14 cellular contexts compared by ENCODE assay signal in genomic region chr3:162295323-162295983, GRCh38.
DNase-seq lines count a peak whose midpoint lies in the region; ATAC-seq, FAIRE-seq and TF ChIP-seq lines count a peak whose summit lies in the region.
"Had no signal": no experiment of that assay in that cellular context is flagged by ENCODE, and none has a peak within 500 bp of the region (broad histone marks: within the 10 kb centered on the region; RNA-seq: fewer than 3 reads in every experiment).

No MANE protein-coding gene starts in this region.

- H2AK5ac ChIP-seq in neuronal stem cell (ENCODE audit: low read depth, low read length), result no peak overlapping the region

- FAIRE-seq in endothelial cell of umbilical vein (lab: Jason Lieb, UNC), result peak; percentile 46

- H3K27ac Mint-ChIP-seq in Caco-2 (ENCODE audit: unreplicated experiment), result peak overlapping the region; percentile 28
- H3K27ac Mint-ChIP-seq: activated T-cell treated with anti-CD3 and anti-CD28 coated beads, Interleukin-2, amount 50 U/mL, for 72 hours; H9; nephron progenitor cell had no signal

- peak overlapping the region; percentile 15 for H3K4me3 Mint-ChIP-seq in Caco-2 (ENCODE audit: unreplicated experiment)
- H3K4me3 Mint-ChIP-seq: activated T-cell treated with anti-CD3 and anti-CD28 coated beads, Interleukin-2, amount 50 U/mL, for 72 hours; H9; nephron progenitor cell had no signal

- H3K36me3 ChIP-seq in Caco-2 (ENCODE audit: control insufficient read depth, insufficient read depth, low read length) (no peaks in the 10 kb centered on the region), endothelial cell of umbilical vein (ENCODE audit: control insufficient read depth in 2 of 2, extremely low read depth in 1 of 2, insufficient read depth in 2 of 2, low read length in 2 of 2) (no peaks in the 10 kb centered on the region), neuronal stem cell (replicated peaks in 1 of 2; ENCODE audit: control insufficient read depth in 2 of 2, insufficient read depth in 2 of 2, low read length in 2 of 2) (no peaks in the 10 kb centered on the region)
- H3K36me3 ChIP-seq: suprapubic skin had no signal

- no peak overlapping the region for H3K18ac ChIP-seq in neuronal stem cell (ENCODE audit: low read length)

- no peak overlapping the region for H4K91ac ChIP-seq in neuronal stem cell (ENCODE audit: low read depth, low read length, poor library complexity)

- no peaks in the 10 kb centered on the region for H3K9me3 Mint-ChIP-seq in Caco-2 (ENCODE audit: unreplicated experiment)
- H3K9me3 Mint-ChIP-seq: nephron progenitor cell had no signal

- CTCF ChIA-PET in Caco-2 (lab: Charles Lee) (no interaction called here), endothelial cell of umbilical vein (lab: Charles Lee) (no interaction called here)

- H2BK15ac ChIP-seq in neuronal stem cell (ENCODE audit: low read length), result no peak overlapping the region

- POLR2A ChIA-PET in Caco-2 (lab: Charles Lee) (no interaction called here), endothelial cell of umbilical vein (lab: Charles Lee) (interaction anchor here (0.6 kb wide), 1 partner anchor 594 kb away, joined by 6 read pairs; no protein-coding TSS in a partner anchor)

- H3K79me2 ChIP-seq in endothelial cell of umbilical vein (ENCODE audit: control insufficient read depth, insufficient read depth, low read length), result no peaks in the 10 kb centered on the region

- H3K4me1 Mint-ChIP-seq in Caco-2 (ENCODE audit: low read depth, unreplicated experiment), result peaks cover 8% of the 10 kb centered on the region
- H3K4me1 Mint-ChIP-seq: nephron progenitor cell had no signal

- H3K27me3 ChIP-seq in Caco-2 (replicated peaks; ENCODE audit: control insufficient read depth, insufficient read depth, low read length) (no peaks in the 10 kb centered on the region), endothelial cell of umbilical vein (ENCODE audit: control insufficient read depth in 2 of 2, insufficient read depth in 2 of 2, low read length in 2 of 2) (no peaks in the 10 kb centered on the region), neuronal stem cell (ENCODE audit: control insufficient read depth in 3 of 3, insufficient read depth in 3 of 3, low read depth in 1 of 3, low read length in 3 of 3) (no peaks in the 10 kb centered on the region)
- H3K27me3 ChIP-seq: suprapubic skin had no signal

- H3K27ac ChIP-seq in endothelial cell of umbilical vein (ENCODE audit: insufficient read depth, low read depth, low read length), result peak overlapping the region; percentile 35
- no peak overlapping the region for H3K27ac ChIP-seq in neuronal stem cell (replicated peaks; ENCODE audit: low read length)
- H3K27ac ChIP-seq: suprapubic skin, VCaP had no signal

- dilution Hi-C loops in endothelial cell of umbilical vein (cut with MboI; ENCODE audit: extremely low pct_ligation_motif_present, low sequenced_read_pairs), result no loop called here

- H3K4me1 ChIP-seq in Caco-2 (peaks cover 16% of the 10 kb centered on the region), endothelial cell of umbilical vein (ENCODE audit: control insufficient read depth, extremely low read depth, insufficient read depth, low read length) (no peaks in the 10 kb centered on the region), neuronal stem cell (ENCODE audit: control insufficient read depth in 2 of 2, insufficient read depth in 1 of 2, low read depth in 1 of 2, low read length in 2 of 2) (no peaks in the 10 kb centered on the region)
- H3K4me1 ChIP-seq: suprapubic skin had no signal

- no peak overlapping the region for H4K8ac ChIP-seq in neuronal stem cell (ENCODE audit: low read depth, low read length)

- H3K4me3 ChIP-seq in Caco-2 (ENCODE audit: low read depth, low read length) (no peak overlapping the region), endothelial cell of umbilical vein (replicated peaks in 1 of 3; ENCODE audit: insufficient read depth in 1 of 3, low read depth in 1 of 3, low read length in 3 of 3) (no peak overlapping the region), neuronal stem cell (ENCODE audit: low read length in 2 of 2) (no peak overlapping the region)
- H3K4me3 ChIP-seq: suprapubic skin had no signal

- H2AFZ ChIP-seq in endothelial cell of umbilical vein (ENCODE audit: low read depth, low read length), result no peak overlapping the region
- peak overlapping the region; percentile 33 for H2AFZ ChIP-seq in neuronal stem cell (ENCODE audit: low read length)

- no peak overlapping the region for H2BK12ac ChIP-seq in neuronal stem cell (ENCODE audit: low read length)

- no peaks in the 10 kb centered on the region for H3K27me3 Mint-ChIP-seq in Caco-2 (ENCODE audit: insufficient read depth, unreplicated experiment)

- no peak for TF ChIP-seq POLR2A in endothelial cell of umbilical vein (IDR thresholded peaks at IDR 0.05; ENCODE audit: low read depth, low read length)

- intact Hi-C loops in Caco-2 (cut with micrococcal nuclease; ENCODE audit: unreplicated experiment) (loop anchor here (10.0 kb wide), 1 partner anchor 751 kb away; no protein-coding TSS in a partner anchor), endothelial cell of umbilical vein (cut with micrococcal nuclease) (no loop called here)

- TF ChIP-seq CTCF in Caco-2 (IDR thresholded peaks at IDR 0.05; ENCODE audit: insufficient read depth in 1 of 2, low read depth in 1 of 2, low read length in 1 of 2, severe bottlenecking in 1 of 2, unreplicated experiment in 1 of 2), result no peak
- TF ChIP-seq CTCF in endothelial cell of umbilical vein (IDR thresholded peaks at IDR 0.05; ENCODE audit: extremely low read depth in 1 of 2, insufficient read depth in 1 of 2, low read depth in 1 of 2, low read length in 2 of 2), result no peak

- no peaks in the 10 kb centered on the region for H3K36me3 Mint-ChIP-seq in Caco-2 (ENCODE audit: insufficient read depth, unreplicated experiment)

- H3K4me2 ChIP-seq in endothelial cell of umbilical vein (ENCODE audit: insufficient read depth, low read length) (no peak overlapping the region), neuronal stem cell (ENCODE audit: insufficient read depth, low read length, poor library complexity, severe bottlenecking) (no peak overlapping the region)

- no peak overlapping the region for H3K14ac ChIP-seq in neuronal stem cell (ENCODE audit: low read length)

- no CpG with 5 or more reads among the region's 6 CpGs for WGBS in neuronal stem cell (ENCODE audit: extremely low coverage in 2 of 2, insufficient read length in 2 of 2, insufficient replicate concordance in 1 of 2), 2 donors

- H3K9ac ChIP-seq in endothelial cell of umbilical vein (replicated peaks; ENCODE audit: extremely low read depth, insufficient read depth, low read length) (no peak overlapping the region), neuronal stem cell (ENCODE audit: low read depth, low read length, poor library complexity) (no peak overlapping the region)

- no peak overlapping the region for H2BK120ac ChIP-seq in neuronal stem cell (ENCODE audit: low read depth, low read length)

- ATAC-seq in GM19467 (IDR thresholded peaks at IDR 0.05; ENCODE audit: unreplicated experiment) (no peak), GM19463 (IDR thresholded peaks at IDR 0.05; ENCODE audit: unreplicated experiment) (no peak)
- ATAC-seq: activated T-cell treated with anti-CD3 and anti-CD28 coated beads, Interleukin-2, amount 50 U/mL, for 72 hours had no signal

- DNase-seq in Caco-2 (no peak), NCI-H460 (ENCODE audit: extremely low read depth, low read depth) (peak; percentile 83), endothelial cell of umbilical vein (ENCODE audit: low read depth, low spot score) (no peak), neuronal stem cell (ENCODE audit: low spot score) (no peak), NCI-H1105 (lab: John Stamatoyannopoulos, UW) (no peak), SKM-1 (lab: John Stamatoyannopoulos, UW; ENCODE audit: unreplicated experiment) (no peak)
- DNase-seq: activated T-cell treated with anti-CD3 and anti-CD28 coated beads, Interleukin-2, amount 50 U/mL, for 72 hours; H9; NCI-H1417; nephron progenitor cell had no signal

- no peaks in the 10 kb centered on the region for H4K20me1 ChIP-seq in endothelial cell of umbilical vein (replicated peaks; ENCODE audit: control insufficient read depth, extremely low read depth, insufficient read depth, low read length)

- no peak overlapping the region for H3K23ac ChIP-seq in neuronal stem cell (ENCODE audit: low read depth, low read length, poor library complexity)

- no peak overlapping the region for H2BK5ac ChIP-seq in neuronal stem cell (ENCODE audit: low read length)

- H3K9me3 ChIP-seq in Caco-2 (no peaks in the 10 kb centered on the region), endothelial cell of umbilical vein (replicated peaks; ENCODE audit: control insufficient read depth, insufficient read depth, low read length) (no peaks in the 10 kb centered on the region), neuronal stem cell (replicated peaks in 1 of 2; ENCODE audit: control insufficient read depth in 2 of 2, insufficient read depth in 1 of 2, low read depth in 1 of 2, low read length in 2 of 2) (no peaks in the 10 kb centered on the region)
- H3K9me3 ChIP-seq: suprapubic skin had no signal

- H3K4ac ChIP-seq in neuronal stem cell (ENCODE audit: low read length), result no peak overlapping the region

- H3K9me1 ChIP-seq in endothelial cell of umbilical vein (replicated peaks; ENCODE audit: control insufficient read depth, extremely low read depth, insufficient read depth, low read length), result no peaks in the 10 kb centered on the region

- BruUV-seq in Caco-2 (replicated peaks; lab: Mats Ljungman, UMichigan), result no TSS peak
- BruUV-seq in endothelial cell of umbilical vein (replicated peaks; lab: Mats Ljungman, UMichigan), result TSS peak; percentile 95

- no peaks in the 10 kb centered on the region for H3K79me1 ChIP-seq in neuronal stem cell (ENCODE audit: low read depth, low read length)

TF ChIP-seq in endothelial cell of umbilical vein, 7 proteins besides CTCF, POLR2A, EP300 and RAD21:
- TF ChIP-seq MAX (IDR thresholded peaks at IDR 0.05; ENCODE audit: insufficient read depth, insufficient read length) (no peak), MYC (IDR thresholded peaks at IDR 0.05; ENCODE audit: low read depth, low read length) (no peak), GATA2 (IDR thresholded peaks at IDR 0.05; ENCODE audit: insufficient read depth, insufficient read length, low read depth, low read length) (no peak), EZH2 (IDR thresholded peaks at IDR 0.05; ENCODE audit: borderline replicate concordance, low read depth, low read length, severe bottlenecking) (no peak), FOS (IDR thresholded peaks at IDR 0.05; ENCODE audit: borderline replicate concordance, insufficient read depth, low read length) (peak; percentile 79), POLR2AphosphoS5 (IDR thresholded peaks at IDR 0.05; ENCODE audit: insufficient read depth, low read depth, low read length) (no peak), JUN (IDR thresholded peaks at IDR 0.05; ENCODE audit: borderline replicate concordance, insufficient read depth, insufficient read length, low read depth) (no peak)
